In genomic region chr1:170666661-170667060, GRCh38 we compare ENCODE assay signal across 12 cellular contexts. TPM values are rescaled to one million over a fixed set of nuclear protein-coding genes. Genes with fewer than 3 reads are reported as not detected.
DNase-seq lines count a peak whose midpoint lies in the region; ATAC-seq and TF ChIP-seq lines count a peak whose summit lies in the region.
"Had no signal": no experiment of that assay in that cellular context is flagged by ENCODE, and none has a peak within 500 bp of the region (broad histone marks: within the 10 kb centered on the region; RNA-seq: fewer than 3 reads in every experiment).

No MANE protein-coding gene starts in this region.

- DNase-seq in H9 (peak; percentile 54), ascending aorta (ENCODE audit: low spot score in 2 of 2) (no peak), CD14-positive monocyte (ENCODE audit: low spot score) (no peak), mucosa of gallbladder (ENCODE audit: low spot score) (no peak)
- no peak for DNase-seq in stimulated activated naive B cell treated with anti-CD40 and anti-IgM and Interleukin-4, amounts not matched to agents 10 μg/mL and 1 μg/mL and 100 μg/mL, for 72 hours
- DNase-seq: Calu3; effector CD8-positive, alpha-beta T cell; NCI-H1048; NCI-H510A treated with DMSO at 0.1 percent for 48 hours had no signal

- H3K9me3 Mint-ChIP-seq in H9 (peaks cover 4 to 7% of the 10 kb centered on the region in 2 experiments; a peak in 4 of 5 replicates), CD14-positive monocyte (peaks cover 2 to 57% (median 37%) of the 10 kb centered on the region in 7 donors)
- peaks cover 0 to 3% of the 10 kb centered on the region in 2 donors for H3K9me3 Mint-ChIP-seq in stimulated activated naive B cell treated with anti-CD40 and anti-IgM and Interleukin-4, amounts not matched to agents 10 μg/mL and 1 μg/mL and 100 μg/mL, for 72 hours

- TF ChIP-seq CTCF in H9 (conservative IDR thresholded peaks at IDR 0.05) (no peak), ascending aorta (IDR thresholded peaks at IDR 0.05) (no peak), CD14-positive monocyte (IDR thresholded peaks at IDR 0.05) (no peak)

- no peak overlapping the region for H4K8ac ChIP-seq in H9 (replicated peaks; ENCODE audit: insufficient read length, low read depth, low read length)

- H3K4me1 ChIP-seq in H9 (ENCODE audit: insufficient read depth, low read length) = peaks cover 2% of the 10 kb centered on the region; the same call in 1 of the 2 replicates
- peaks cover 3% of the 10 kb centered on the region in 2 donors for H3K4me1 ChIP-seq in ascending aorta
- H3K4me1 ChIP-seq in iPS-15b (ENCODE audit: control insufficient read depth, insufficient read depth, low read length) = peaks cover 6% of the 10 kb centered on the region

- H3K23me2 ChIP-seq in H9 (ENCODE audit: insufficient read length, low read depth, low read length, poor library complexity, severe bottlenecking) = peaks cover 25% of the 10 kb centered on the region

- no peak overlapping the region for H2BK20ac ChIP-seq in H9 (ENCODE audit: low read depth, low read length, poor library complexity, severe bottlenecking)

- no peak overlapping the region for H3K56ac ChIP-seq in H9 (ENCODE audit: insufficient read length, low read depth, low read length)

- H3K18ac ChIP-seq in H9 (ENCODE audit: insufficient read length, low read depth, low read length) = no peak overlapping the region

- peaks cover 90% of the 10 kb centered on the region for H3K27me3 ChIP-seq in H9 (ENCODE audit: insufficient read depth, low read length)
- no peaks in the 10 kb centered on the region for H3K27me3 ChIP-seq in ascending aorta
- H3K27me3 ChIP-seq in iPS-15b (ENCODE audit: control insufficient read depth, insufficient read depth, low read length) = peaks cover 99% of the 10 kb centered on the region

- H3K4ac ChIP-seq in H9 (ENCODE audit: low read depth, low read length) = no peak overlapping the region

- H2AK5ac ChIP-seq in H9 (ENCODE audit: insufficient read length, low read length) = no peak overlapping the region

- H2BK12ac ChIP-seq in H9 (ENCODE audit: insufficient read length, low read depth, low read length) = no peak overlapping the region

- peak overlapping the region; percentile 45 for H3K4me2 ChIP-seq in H9 (ENCODE audit: insufficient read depth, insufficient read length, low read length)

- ATAC-seq in stimulated activated naive B cell treated with anti-CD40 and anti-IgM and Interleukin-4, amounts not matched to agents 10 μg/mL and 1 μg/mL and 100 μg/mL, for 72 hours (replicated peaks) = no peak
- no peak for ATAC-seq in HG03432 (IDR thresholded peaks at IDR 0.05; ENCODE audit: unreplicated experiment)

- no peak overlapping the region for H3K14ac ChIP-seq in H9 (ENCODE audit: insufficient read depth, low read length)

- H3K4me3 ChIP-seq in ascending aorta (peak overlapping the region in 1 of 2 donors; percentile 77), iPS-15b (ENCODE audit: low read depth, low read length) (peak overlapping the region; percentile 38)
- H3K4me3 ChIP-seq: lung had no signal

- WGBS in H9 (ENCODE audit: extremely low coverage, insufficient read length, low lambda C conversion rate) = no CpG with 5 or more reads among the region's 23 CpGs

- H4K20me1 ChIP-seq in H9 (ENCODE audit: control insufficient read depth, insufficient read depth, insufficient read length) = no peaks in the 10 kb centered on the region

- H2BK15ac ChIP-seq in H9 (ENCODE audit: low read depth, low read length) = no peak overlapping the region

- H4K91ac ChIP-seq in H9 (ENCODE audit: insufficient read length, low read depth, low read length) = no peak overlapping the region

- H3K9ac ChIP-seq in H9 (ENCODE audit: extremely low read depth, insufficient read length, low read length) (no peak overlapping the region), iPS-15b (ENCODE audit: low read depth, low read length) (no peak overlapping the region)

- H3T11ph ChIP-seq in H9 (ENCODE audit: low read length) = no peak overlapping the region

- no peaks in the 10 kb centered on the region for H3K79me1 ChIP-seq in H9 (ENCODE audit: insufficient read depth, low read depth, low read length, poor library complexity, severe bottlenecking)

- H3K27me3 Mint-ChIP-seq in H9 (ENCODE audit: low read depth) (peaks cover 100% of the 10 kb centered on the region), CD14-positive monocyte (ENCODE audit: low read depth in 3 of 3) (peaks cover 100% of the 10 kb centered on the region in 3 donors)
- peaks cover 76 to 81% of the 10 kb centered on the region in 2 donors for H3K27me3 Mint-ChIP-seq in stimulated activated naive B cell treated with anti-CD40 and anti-IgM and Interleukin-4, amounts not matched to agents 10 μg/mL and 1 μg/mL and 100 μg/mL, for 72 hours

- no peak overlapping the region for H2AFZ ChIP-seq in H9 (ENCODE audit: low read length)

- H3K9me3 ChIP-seq in H9 (ENCODE audit: control insufficient read depth, low read depth, low read length) (no peaks in the 10 kb centered on the region), ascending aorta (no peaks in the 10 kb centered on the region), iPS-15b (ENCODE audit: control insufficient read depth, insufficient read depth, low read length) (no peaks in the 10 kb centered on the region)

- H3K4me1 Mint-ChIP-seq in H9 (peaks cover 62 to 63% of the 10 kb centered on the region in 2 experiments), CD14-positive monocyte (peaks cover 23% of the 10 kb centered on the region)
- peaks cover 22 to 37% of the 10 kb centered on the region in 2 donors for H3K4me1 Mint-ChIP-seq in stimulated activated naive B cell treated with anti-CD40 and anti-IgM and Interleukin-4, amounts not matched to agents 10 μg/mL and 1 μg/mL and 100 μg/mL, for 72 hours

- no peaks in the 10 kb centered on the region for H3K79me2 ChIP-seq in H9 (ENCODE audit: insufficient read depth, low read length)

- H4K5ac ChIP-seq in H9 (ENCODE audit: insufficient read length, low read depth, low read length) = no peak overlapping the region

- H3K36me3 Mint-ChIP-seq in H9 (ENCODE audit: insufficient read depth in 1 of 3, low read depth in 3 of 3) (peaks cover 0 to 2% (median 0%) of the 10 kb centered on the region in 3 experiments; a peak in 1 of 7 replicates), CD14-positive monocyte (peaks cover 2 to 15% of the 10 kb centered on the region in 2 donors)
- H3K36me3 Mint-ChIP-seq in stimulated activated naive B cell treated with anti-CD40 and anti-IgM and Interleukin-4, amounts not matched to agents 10 μg/mL and 1 μg/mL and 100 μg/mL, for 72 hours = peaks cover 0 to 11% of the 10 kb centered on the region in 2 donors

- H3K27ac Mint-ChIP-seq in H9 (no peak overlapping the region), CD14-positive monocyte (no peak overlapping the region)
- H3K27ac Mint-ChIP-seq in stimulated activated naive B cell treated with anti-CD40 and anti-IgM and Interleukin-4, amounts not matched to agents 10 μg/mL and 1 μg/mL and 100 μg/mL, for 72 hours = peak overlapping the region; percentile 70

- peaks cover 0 to 10% of the 10 kb centered on the region in 2 donors for H3K36me3 ChIP-seq in ascending aorta
- H3K36me3 ChIP-seq in iPS-15b (ENCODE audit: control insufficient read depth, insufficient read depth, low read length) = no peaks in the 10 kb centered on the region

- H2BK5ac ChIP-seq in H9 (ENCODE audit: insufficient read length, low read length) = no peak overlapping the region

- H3K27ac ChIP-seq in H9 (ENCODE audit: insufficient read length, low read depth, low read length) (no peak overlapping the region), ascending aorta (peak overlapping the region; percentile 41 to 95)

- H2BK120ac ChIP-seq in H9 (ENCODE audit: low read depth, low read length, poor library complexity, severe bottlenecking) = no peak overlapping the region

- intact Hi-C loops in ascending aorta (cut with DNase I) (loop anchor here (10.0 kb wide), 2 partner anchors 102 to 592 kb away; partner anchors contain the start of gene KIFAP3), CD14-positive monocyte (cut with micrococcal nuclease) (no loop called here)

- H3K23ac ChIP-seq in H9 (ENCODE audit: insufficient read length, low read depth, low read length) = no peak overlapping the region

- H3K4me3 Mint-ChIP-seq in H9 (peak overlapping the region in 1 of 2 experiments; percentile 67; a peak in 3 of 5 replicates), CD14-positive monocyte (peak overlapping the region in 1 of 2 donors; percentile 75)
- no peak overlapping the region for H3K4me3 Mint-ChIP-seq in stimulated activated naive B cell treated with anti-CD40 and anti-IgM and Interleukin-4, amounts not matched to agents 10 μg/mL and 1 μg/mL and 100 μg/mL, for 72 hours

RNA-seq across cellular contexts. Expression of gene PRRX1, which starts 2.7 kb away (rescaled TPM):
- total RNA-seq in H9 (2021) (not detected in 2 replicates), ascending aorta (123 TPM), mucosa of gallbladder (12.5 TPM)
- polyA plus RNA-seq in CD14-positive monocyte = not detected

Comparison
In these comparisons a context has a peak if more than half of its experiments do, and no peak if none do; other contexts are left out.
1. RNA of gene PRRX1, which starts 2.7 kb away (total RNA-seq): 123 TPM in ascending aorta (single experiment) and 12.5 TPM in mucosa of gallbladder (single experiment); not detected in H9; every median in the first group is over 10 times any median in the second.